20 cellular contexts compared by ENCODE assay signal in the genomic region with DNA sequence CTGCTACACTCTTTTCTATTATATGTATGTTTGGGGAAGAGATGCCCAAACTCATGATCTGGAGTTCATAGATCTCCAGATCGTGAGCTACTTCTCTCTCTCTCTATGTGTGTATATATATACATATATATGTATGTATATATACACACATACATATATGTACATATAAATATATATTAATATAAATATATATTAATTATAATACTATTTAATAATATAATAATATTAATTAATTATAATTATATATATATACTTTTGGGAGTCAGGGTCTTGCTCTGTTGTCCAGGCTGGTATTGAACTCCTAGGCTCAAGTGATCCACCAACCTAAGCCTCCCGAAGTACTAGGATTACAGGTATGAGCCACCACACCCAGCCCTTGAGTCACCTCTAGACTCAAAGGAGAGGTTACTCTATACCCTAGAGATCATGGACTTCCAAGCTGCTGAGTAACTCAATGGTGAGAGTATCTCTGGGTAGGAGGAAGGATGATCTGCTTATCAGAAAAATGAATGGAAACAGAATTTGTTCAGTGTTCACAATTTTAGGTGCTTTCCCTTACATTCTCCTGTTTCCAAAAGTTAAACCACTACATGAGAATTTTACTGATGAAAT.
"Had no signal": no experiment of that assay in that cellular context is flagged by ENCODE, and none has a peak within 500 bp of the region (broad histone marks: within the 10 kb centered on the region; RNA-seq: fewer than 3 reads in every experiment).

No MANE protein-coding gene starts in this region.

- H3K36me3 ChIP-seq: MG63 had no signal

- H3K4me2 ChIP-seq: SK-N-SH had no signal

- DNase-seq: Karpas-422, KG1, MG63, NCI-H1092, NCI-H1105 treated with DMSO at 0.1 percent for 48 hours, NCI-H1417 treated with DMSO at 0.1 percent for 48 hours, NCI-H146, NCI-H1694 treated with DMSO at 0.1 percent for 48 hours, NCI-H1930, NCI-H2081, NCI-H2107, NCI-H2227 treated with DMSO at 0.1 percent for 48 hours, NCI-H524, NCI-H526 treated with DMSO at 0.1 percent for 48 hours, NCI-H748 treated with DMSO at 0.1 percent for 48 hours, RPMI8226, SHP77, SK-N-SH had no signal

- H3K9me3 ChIP-seq: MG63, SK-N-SH had no signal

- FAIRE-seq: RCC 7860 had no signal

- H3K27me3 ChIP-seq: MG63 had no signal

- H3K27ac ChIP-seq: HL-60 had no signal

- H3K4me3 ChIP-seq: MG63 had no signal

- H3K9ac ChIP-seq: SK-N-SH had no signal
